9 cellular contexts compared by ENCODE assay signal in the genomic region with DNA sequence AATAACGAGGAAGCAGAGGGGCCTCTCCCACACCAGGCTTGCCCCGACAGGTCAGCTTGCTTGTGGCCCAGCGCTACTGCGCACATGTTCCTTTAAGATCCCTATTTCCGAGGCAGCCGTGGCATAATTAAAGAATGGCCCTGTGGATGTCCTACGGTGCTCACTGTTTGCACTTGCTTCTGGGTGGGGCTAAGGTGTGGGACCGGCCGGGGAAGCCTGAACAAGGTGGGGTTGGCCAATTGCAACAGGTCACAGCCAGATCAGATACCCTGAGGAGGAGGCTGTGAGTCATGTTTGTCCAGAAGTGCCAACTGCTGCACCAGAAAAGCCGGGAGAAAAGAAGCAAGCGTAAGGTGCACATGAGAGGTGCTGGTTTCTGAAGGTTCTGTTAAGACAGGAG.
DNase-seq lines count a peak whose midpoint lies in the region; ATAC-seq and TF ChIP-seq lines count a peak whose summit lies in the region.
"Had no signal": no experiment of that assay in that cellular context is flagged by ENCODE, and none has a peak within 500 bp of the region (broad histone marks: within the 10 kb centered on the region; RNA-seq: fewer than 3 reads in every experiment).

No MANE protein-coding gene starts in this region.

- no peak for TF ChIP-seq CTCF in RWPE1 (conservative IDR thresholded peaks at IDR 0.05; ENCODE audit: low read depth)
- no peak for TF ChIP-seq CTCF in transverse colon (IDR thresholded peaks at IDR 0.05)
- TF ChIP-seq CTCF in MM.1S (IDR thresholded peaks at IDR 0.05; ENCODE audit: low read length) = no peak

- H3K36me3 ChIP-seq in transverse colon (no peaks in the 10 kb centered on the region), MM.1S (replicated peaks; ENCODE audit: insufficient read depth, low read length) (no peaks in the 10 kb centered on the region)

- no peak overlapping the region for H3K4me2 ChIP-seq in MM.1S (ENCODE audit: low read depth, low read length)

- H3K27ac ChIP-seq in RWPE1 (peak overlapping the region; percentile 100), transverse colon (peak overlapping the region; percentile 82 to 85 (median 84)), MM.1S (ENCODE audit: low read length) (no peak overlapping the region)

- H3K9me2 ChIP-seq in MM.1S (replicated peaks; ENCODE audit: insufficient read depth, low read length) = no peaks in the 10 kb centered on the region

- intact Hi-C loops in activated CD4-positive, alpha-beta T cell treated with anti-CD3 and anti-CD28 coated beads, Interleukin-2, amount 10 ng/mL, durations not matched to agents 24 days and 14 days (cut with micrococcal nuclease) = no loop called here
- intact Hi-C loops in left colon (cut with DNase I, micrococcal nuclease) (no loop called here), transverse colon (cut with DNase I; ENCODE audit: low total_unique reads) (no loop called here)

- TF ChIP-seq POLR2A in transverse colon (IDR thresholded peaks at IDR 0.05) = peak; percentile 67

- H3F3A ChIP-seq in MM.1S (ENCODE audit: insufficient read depth, low read length) = peaks cover 16% of the 10 kb centered on the region

- no peak overlapping the region for H3K4me3 ChIP-seq in transverse colon
- H3K4me3 ChIP-seq in MM.1S (ENCODE audit: low read length) = no peak overlapping the region

- H3K4me3 Mint-ChIP-seq in activated CD4-positive, alpha-beta T cell treated with anti-CD3 and anti-CD28 coated beads, Interleukin-2, amount 10 ng/mL, durations not matched to agents 24 days and 14 days = no peak overlapping the region
- H3K4me3 Mint-ChIP-seq: brain had no signal

- no peak for DNase-seq in activated CD4-positive, alpha-beta T cell treated with anti-CD3 and anti-CD28 coated beads, Interleukin-2, amount 10 ng/mL, durations not matched to agents 24 days and 14 days
- DNase-seq in activated CD4-positive, alpha-beta T cell treated with anti-CD3 and anti-CD28 coated beads for 48 hours = no peak
- peak; percentile 94 for DNase-seq in RWPE1 (ENCODE audit: low spot score)
- DNase-seq in left colon = peak; percentile 77 to 95
- DNase-seq in transverse colon = peak; percentile 89
- DNase-seq in MM.1S = no peak

- no peak overlapping the region for H3K9ac ChIP-seq in MM.1S (ENCODE audit: low read length)

- no peaks in the 10 kb centered on the region for H3K27me3 ChIP-seq in transverse colon
- no peaks in the 10 kb centered on the region for H3K27me3 ChIP-seq in MM.1S (replicated peaks; ENCODE audit: insufficient read depth, low read length)

- CTCF ChIA-PET in RWPE1 (lab: Yijun Ruan, JAX) = interaction anchor here (0.6 to 0.8 kb wide), 3 partner anchors 8 to 278 kb away, joined by 3 read pairs; no protein-coding TSS in a partner anchor

- peaks cover 57% of the 10 kb centered on the region for H3K4me1 Mint-ChIP-seq in activated CD4-positive, alpha-beta T cell treated with anti-CD3 and anti-CD28 coated beads, Interleukin-2, amount 10 ng/mL, durations not matched to agents 24 days and 14 days

- in situ Hi-C loops in transverse colon (cut with MboI; ENCODE audit: low pct_ligation_motif_present in 1 of 4, low pct_unique_long_range_greater_than_20kb in 1 of 4, low sequenced_read_pairs in 3 of 4) = loop anchor here in 2 of 4 donors (10.0 kb wide), 1 partner anchor 422 kb away; no protein-coding TSS in a partner anchor

- H3K9me3 ChIP-seq in transverse colon (no peaks in the 10 kb centered on the region), MM.1S (replicated peaks; ENCODE audit: insufficient read depth, low read length) (no peaks in the 10 kb centered on the region)

- peaks cover 3 to 36% (median 31%) of the 10 kb centered on the region in 4 donors for H3K4me1 ChIP-seq in transverse colon
- H3K4me1 ChIP-seq in MM.1S (ENCODE audit: low read length) = peaks cover 16% of the 10 kb centered on the region

- peaks cover 6% of the 10 kb centered on the region for H3K9me3 Mint-ChIP-seq in activated CD4-positive, alpha-beta T cell treated with anti-CD3 and anti-CD28 coated beads, Interleukin-2, amount 10 ng/mL, durations not matched to agents 24 days and 14 days

- H3K79me2 ChIP-seq in MM.1S (ENCODE audit: low read length) = no peaks in the 10 kb centered on the region

- POLR2A ChIA-PET in RWPE1 (lab: Yijun Ruan, JAX; ENCODE audit: low non-redundant PET) = no interaction called here

- H3K36me3 Mint-ChIP-seq in activated CD4-positive, alpha-beta T cell treated with anti-CD3 and anti-CD28 coated beads, Interleukin-2, amount 10 ng/mL, durations not matched to agents 24 days and 14 days (ENCODE audit: low read depth) = peaks cover 36% of the 10 kb centered on the region

- 69% methylated on average over 11 of the region's 11 CpGs; no CpG with 5 or more reads in 1 of the 2 donors for WGBS in transverse colon (ENCODE audit: low coverage in 1 of 2), 2 donors

- TF ChIP-seq EP300 in transverse colon (IDR thresholded peaks at IDR 0.05; ENCODE audit: low read depth) = no peak

- no peaks in the 10 kb centered on the region for H4K20me1 ChIP-seq in MM.1S (ENCODE audit: insufficient read depth, low read length)

- no peak overlapping the region for H2AFZ ChIP-seq in MM.1S (ENCODE audit: low read length)

- peak overlapping the region; percentile 60 for H3K27ac Mint-ChIP-seq in activated CD4-positive, alpha-beta T cell treated with anti-CD3 and anti-CD28 coated beads, Interleukin-2, amount 10 ng/mL, durations not matched to agents 24 days and 14 days

- peak; percentile 95 for ATAC-seq in left colon
- no peak for ATAC-seq in HG02759 (IDR thresholded peaks at IDR 0.05; ENCODE audit: unreplicated experiment)
- no peak for ATAC-seq in GM21825 (IDR thresholded peaks at IDR 0.05; ENCODE audit: unreplicated experiment)

- no peaks in the 10 kb centered on the region for H3K27me3 Mint-ChIP-seq in activated CD4-positive, alpha-beta T cell treated with anti-CD3 and anti-CD28 coated beads, Interleukin-2, amount 10 ng/mL, durations not matched to agents 24 days and 14 days
- H3K27me3 Mint-ChIP-seq: brain had no signal

Comparison
In these comparisons a context has a peak if more than half of its experiments do, and no peak if none do; other contexts are left out.
1. DNase-seq: peak in RWPE1 (single experiment), left colon (2 of 2) and transverse colon (single experiment); none in activated CD4-positive, alpha-beta T cell treated with anti-CD3 and anti-CD28 coated beads, Interleukin-2, amount 10 ng/mL, durations not matched to agents 24 days and 14 days (single experiment), activated CD4-positive, alpha-beta T cell treated with anti-CD3 and anti-CD28 coated beads for 48 hours (single experiment) and MM.1S (single experiment).